In the genomic region with DNA sequence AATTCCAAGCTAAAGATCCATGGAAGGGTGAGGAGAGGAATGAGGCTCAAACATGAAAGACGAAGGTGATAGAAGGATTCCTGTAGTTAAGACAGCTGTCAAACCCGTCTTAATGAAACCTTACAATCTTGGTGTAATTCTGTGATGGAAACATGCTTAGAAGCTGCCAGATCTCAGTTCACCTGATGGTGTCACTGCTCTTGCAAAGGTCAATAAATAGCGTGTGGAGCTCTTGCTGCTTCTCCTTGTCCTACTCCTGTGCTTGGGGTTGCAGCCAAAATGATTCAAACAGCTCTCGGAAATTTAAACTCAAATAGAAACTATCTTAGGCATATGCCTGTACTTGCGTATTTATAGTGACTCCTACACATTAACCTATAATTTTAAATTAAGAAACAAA, we compare ENCODE assay signal across 1 cellular context.
TF ChIP-seq lines count a peak whose summit lies in the region.

No MANE protein-coding gene starts in this region.

TF ChIP-seq in H1, 55 proteins besides CTCF, POLR2A, EP300 and RAD21 (continued from another document):
- no peak for TF ChIP-seq CHD7 (IDR thresholded peaks at IDR 0.05; ENCODE audit: insufficient replicate concordance, low read length)
- no peak for TF ChIP-seq YY1 (IDR thresholded peaks at IDR 0.05; ENCODE audit: low read depth, low read length)
- TF ChIP-seq RNF2 (IDR thresholded peaks at IDR 0.05; ENCODE audit: borderline replicate concordance, low read depth, low read length, missing control alignments, poor library complexity, severe bottlenecking): no peak
